Comparison of ENCODE assay signal across 20 cellular contexts in genomic region chr4:123622572-123622971, GRCh38.
"Had no signal": no experiment of that assay in that cellular context is flagged by ENCODE, and none has a peak within 500 bp of the region (broad histone marks: within the 10 kb centered on the region; RNA-seq: fewer than 3 reads in every experiment).

No MANE protein-coding gene starts in this region.

- H3K9me3 Mint-ChIP-seq: activated naive CD4-positive, alpha-beta T cell treated with anti-CD3 and anti-CD28 coated beads, Interleukin-2, amount 50 U/mL, for 24 hours; brain; memory B cell; stimulated activated naive CD8-positive, alpha-beta T cell treated with anti-CD3 and anti-CD28 coated beads, Interleukin-15, Interleukin-2, amounts not matched to agents 100 ng/mL and 50 ng/mL, for 24 hours had no signal

- H3K4me3 Mint-ChIP-seq: activated naive CD4-positive, alpha-beta T cell treated with anti-CD3 and anti-CD28 coated beads, Interleukin-2, amount 50 U/mL, for 24 hours; activated T-helper 1 cell treated with anti-CD3 and anti-CD28 coated beads, Interleukin-12 subunit alpha, Interleukin-12 subunit beta, Interleukin-2, Interleukin-4 antibody, amounts not matched to agents 30 ng/mL and 10 ng/mL and 1 ng/mL, durations not matched to agents 14 hours and 24 hours and 36 hours; brain; memory B cell; stimulated activated naive CD8-positive, alpha-beta T cell treated with anti-CD3 and anti-CD28 coated beads, Interleukin-15, Interleukin-2, amounts not matched to agents 100 ng/mL and 50 ng/mL, for 24 hours had no signal

- H3K27me3 Mint-ChIP-seq: brain; stimulated activated naive CD8-positive, alpha-beta T cell treated with anti-CD3 and anti-CD28 coated beads, Interleukin-15, Interleukin-2, amounts not matched to agents 100 ng/mL and 50 ng/mL, for 24 hours had no signal

- H3K4me1 Mint-ChIP-seq: activated naive CD4-positive, alpha-beta T cell treated with anti-CD3 and anti-CD28 coated beads, Interleukin-2, amount 50 U/mL, for 24 hours had no signal

- DNase-seq: activated CD4-positive, alpha-beta T cell treated with anti-CD3 and anti-CD28 coated beads for 4 hours; activated CD4-positive, alpha-beta T cell treated with anti-CD3 and anti-CD28 coated beads, Interleukin-2, amount 50 U/mL, for 48 hours; activated CD4-positive, CD25-positive, alpha-beta regulatory T cell; activated gamma-delta T cell treated with Interleukin-2 at 50 U/mL for 16 hours; aorta; dermis blood vessel endothelial cell; effector CD8-positive, alpha-beta T cell; heart left ventricle; left colon; stimulated activated CD4-positive, alpha-beta T cell treated with anti-CD3 and anti-CD28 coated beads, Interleukin-12 subunit alpha, Interleukin-12 subunit beta, amount 100 ng/mL, for 4 hours; substantia nigra; T-helper 1 cell; T1000; thyroid gland had no signal

- FAIRE-seq: keratinocyte had no signal

- H3K36me3 Mint-ChIP-seq: activated naive CD4-positive, alpha-beta T cell treated with anti-CD3 and anti-CD28 coated beads, Interleukin-2, amount 50 U/mL, for 24 hours; brain; memory B cell had no signal

- H3K27ac Mint-ChIP-seq: activated naive CD4-positive, alpha-beta T cell treated with anti-CD3 and anti-CD28 coated beads, Interleukin-2, amount 50 U/mL, for 24 hours; activated T-helper 1 cell treated with anti-CD3 and anti-CD28 coated beads, Interleukin-12 subunit alpha, Interleukin-12 subunit beta, Interleukin-2, Interleukin-4 antibody, amounts not matched to agents 30 ng/mL and 10 ng/mL and 1 ng/mL, durations not matched to agents 14 hours and 24 hours and 36 hours; memory B cell; stimulated activated naive CD8-positive, alpha-beta T cell treated with anti-CD3 and anti-CD28 coated beads, Interleukin-15, Interleukin-2, amounts not matched to agents 100 ng/mL and 50 ng/mL, for 24 hours had no signal
